ENCODE assay signal across 26 cellular contexts in genomic region chr1:3599816-3600215, GRCh38. TPM values are rescaled to one million over a fixed set of nuclear protein-coding genes. Genes with fewer than 3 reads are reported as not detected.
"Had no signal": no experiment of that assay in that cellular context is flagged by ENCODE, and none has a peak within 500 bp of the region (broad histone marks: within the 10 kb centered on the region; RNA-seq: fewer than 3 reads in every experiment).

No MANE protein-coding gene starts in this region.

- H3K9me3 ChIP-seq: esophagus muscularis mucosa, heart left ventricle, lower lobe of right lung, psoas muscle, sigmoid colon, stomach, thyroid gland, upper lobe of left lung, vagina had no signal

- H3K9ac ChIP-seq: parathyroid adenoma had no signal

- H3K27ac ChIP-seq: brain microvascular endothelial cell, esophagus muscularis mucosa, foreskin keratinocyte, heart left ventricle, lower lobe of right lung, parathyroid adenoma, psoas muscle, sigmoid colon, stomach, thyroid gland, upper lobe of left lung, vagina had no signal

- H3K4me1 ChIP-seq: foreskin keratinocyte, parathyroid adenoma had no signal

- DNase-seq: activated B cell treated with CpG ODN at 0.5 μM for 24 hours; activated CD4-positive, alpha-beta T cell treated with anti-CD3 and anti-CD28 coated beads, Interleukin-2, amount 50 U/mL, for 1 hour; activated naive CD4-positive, alpha-beta T cell treated with anti-CD3 and anti-CD28 coated beads, Interleukin-2, amount 50 U/mL, for 16 hours; activated T-cell treated with anti-CD3 and anti-CD28 coated beads for 4 hours; activated T-cell treated with anti-CD3 and anti-CD28 coated beads, Interleukin-2, amount 50 U/mL, for 72 hours; amniotic stem cell; brain microvascular endothelial cell; cortex of kidney; foreskin keratinocyte; heart left ventricle; lower lobe of right lung; mesenchymal stem cell; sigmoid colon; stimulated activated CD4-positive, alpha-beta T cell treated with anti-CD3 and anti-CD28 coated beads, Interleukin-15, amount 100 ng/mL, for 24 hours; stimulated activated CD4-positive, alpha-beta T cell treated with anti-CD3 and anti-CD28 coated beads, Interleukin-2, amount 100 ng/mL, for 24 hours; stimulated activated naive B cell treated with anti-CD40 and anti-IgM and Interleukin-4, amounts not matched to agents 10 μg/mL and 1 μg/mL and 100 μg/mL, for 72 hours; stomach; thyroid gland had no signal

- H3K36me3 ChIP-seq: brain microvascular endothelial cell, esophagus muscularis mucosa, heart left ventricle, lower lobe of right lung, sigmoid colon, stomach, thyroid gland, upper lobe of left lung, vagina had no signal

- H2AFZ ChIP-seq: parathyroid adenoma had no signal

- ATAC-seq: activated T-cell treated with anti-CD3 and anti-CD28 coated beads, Interleukin-2, amount 50 U/mL, for 72 hours; foreskin keratinocyte; left lobe of liver; stimulated activated naive B cell treated with anti-CD40 and anti-IgM and Interleukin-4, amounts not matched to agents 10 μg/mL and 1 μg/mL and 100 μg/mL, for 72 hours; T-cell had no signal

- H3K4me3 ChIP-seq: esophagus muscularis mucosa, heart left ventricle, lower lobe of right lung, psoas muscle, sigmoid colon, stomach, thyroid gland, upper lobe of left lung, vagina had no signal

- H3K27me3 ChIP-seq: brain microvascular endothelial cell, thyroid gland, upper lobe of left lung, vagina had no signal

- H3K79me2 ChIP-seq: parathyroid adenoma had no signal

RNA-seq across cellular contexts. Expression of gene TP73, which starts 52.5 kb away (rescaled TPM):
- total RNA-seq: esophagus muscularis mucosa, mononuclear cell, sigmoid colon had no signal
